ENCODE assay signal across 14 cellular contexts in genomic region chr14:101950516-101951215, GRCh38. TPM values are rescaled to one million over a fixed set of nuclear protein-coding genes. Genes with fewer than 3 reads are reported as not detected.
DNase-seq lines count a peak whose midpoint lies in the region; ATAC-seq and TF ChIP-seq lines count a peak whose summit lies in the region.
"Had no signal": no experiment of that assay in that cellular context is flagged by ENCODE, and none has a peak within 500 bp of the region (broad histone marks: within the 10 kb centered on the region; RNA-seq: fewer than 3 reads in every experiment).

No MANE protein-coding gene starts in this region.

- CTCF ChIA-PET in CD4-positive, alpha-beta memory T cell (lab: Charles Lee; ENCODE audit: partially characterized antibody), result interaction anchor here (0.9 to 2.5 kb wide), 3 partner anchors 10 to 363 kb away, joined by 3 to 8 read pairs (median 3); no protein-coding TSS in a partner anchor
- CTCF ChIA-PET in A673 (lab: Charles Lee), result no interaction called here

- H4K20me1 ChIP-seq in BLaER1 treated with 17β-estradiol and CSF1 and Interleukin-3, amounts not matched to agents 10 nM and 100 nM, result peaks cover 0 to 12% (median 0%) of the 10 kb centered on the region in 11 experiments; a peak in 2 of 22 replicates
- H4K20me1 ChIP-seq: BLaER1 had no signal

- POLR2A ChIA-PET in CD4-positive, alpha-beta memory T cell (lab: Charles Lee; ENCODE audit: partially characterized antibody), result interaction anchor here (4.2 kb wide), 1 partner anchor 15 kb away, joined by 32 read pairs; the partner anchor contains the start of gene DYNC1H1
- POLR2A ChIA-PET in activated naive CD8-positive, alpha-beta T cell treated with anti-CD3 and anti-CD28 coated beads, Interleukin-2, amount 10 ng/mL, durations not matched to agents 7 days and 5 days (lab: Charles Lee), result no interaction called here
- POLR2A ChIA-PET in A673 (lab: Charles Lee; ENCODE audit: low non-redundant PET), result no interaction called here

- intact Hi-C loops in CD4-positive, alpha-beta memory T cell (cut with micrococcal nuclease), result no loop called here
- intact Hi-C loops in A673 (cut with micrococcal nuclease; ENCODE audit: unreplicated experiment), result no loop called here

- H3K27me3 Mint-ChIP-seq in CD4-positive, alpha-beta memory T cell, result peaks cover 0 to 6% of the 10 kb centered on the region in 2 donors
- peaks cover 10% of the 10 kb centered on the region for H3K27me3 Mint-ChIP-seq in activated naive CD8-positive, alpha-beta T cell treated with anti-CD3 and anti-CD28 coated beads, Interleukin-2, amount 10 ng/mL, durations not matched to agents 7 days and 5 days
- H3K27me3 Mint-ChIP-seq in naive B cell, result peaks cover 4 to 13% (median 12%) of the 10 kb centered on the region in 3 donors

- peak overlapping the region in 5 of 11 experiments; percentile 96 to 99 (median 98); a peak in 6 of 22 replicates for H3K4me2 ChIP-seq in BLaER1 treated with 17β-estradiol and CSF1 and Interleukin-3, amounts not matched to agents 10 nM and 100 nM

- H3K4me1 Mint-ChIP-seq in CD4-positive, alpha-beta memory T cell, result peaks cover 6 to 31% (median 21%) of the 10 kb centered on the region in 4 donors
- peaks cover 12% of the 10 kb centered on the region for H3K4me1 Mint-ChIP-seq in activated naive CD8-positive, alpha-beta T cell treated with anti-CD3 and anti-CD28 coated beads, Interleukin-2, amount 10 ng/mL, durations not matched to agents 7 days and 5 days
- H3K4me1 Mint-ChIP-seq in naive B cell, result peaks cover 23 to 32% (median 27%) of the 10 kb centered on the region in 3 donors

- 0 out of 22 replicates have a peak, but pooled peaks cover 0 to under 1% (median 0%) of the 10 kb centered on the region in 11 experiments for H3K36me3 ChIP-seq in BLaER1 treated with 17β-estradiol and CSF1 and Interleukin-3, amounts not matched to agents 10 nM and 100 nM
- H3K36me3 ChIP-seq in CD4-positive, alpha-beta memory T cell (ENCODE audit: insufficient read depth, low read length), result no peaks in the 10 kb centered on the region
- H3K36me3 ChIP-seq in A673 (ENCODE audit: insufficient read depth, low read length, poor library complexity, severe bottlenecking), result no peaks in the 10 kb centered on the region
- H3K36me3 ChIP-seq: BLaER1, gastrocnemius medialis, HAP-1 had no signal

- no peak for ATAC-seq in activated naive CD8-positive, alpha-beta T cell treated with anti-CD3 and anti-CD28 coated beads, Interleukin-2, amount 10 ng/mL, durations not matched to agents 7 days and 5 days (ENCODE audit: low read depth)
- ATAC-seq in naive B cell (ENCODE audit: low read depth in 2 of 2), result no peak
- ATAC-seq in GM21423 (IDR thresholded peaks at IDR 0.05; ENCODE audit: unreplicated experiment), result no peak
- no peak for ATAC-seq in HG03159 (IDR thresholded peaks at IDR 0.05; ENCODE audit: unreplicated experiment)
- ATAC-seq: gastrocnemius medialis had no signal

- no peak for TF ChIP-seq CTCF in A673 (conservative IDR thresholded peaks at IDR 0.05; ENCODE audit: low read depth, low read length)

- H3K4me3 ChIP-seq in BLaER1 treated with 17β-estradiol and CSF1 and Interleukin-3, amounts not matched to agents 10 nM and 100 nM, result no peak overlapping the region
- H3K4me3 ChIP-seq in CD4-positive, alpha-beta memory T cell (ENCODE audit: low read length in 2 of 2), result no peak overlapping the region
- H3K4me3 ChIP-seq in A673 (ENCODE audit: low read depth, low read length, poor library complexity, severe bottlenecking), result no peak overlapping the region
- H3K4me3 ChIP-seq: BLaER1, gastrocnemius medialis, HAP-1, lung had no signal

- H3K27me3 ChIP-seq in BLaER1 treated with 17β-estradiol and CSF1 and Interleukin-3, amounts not matched to agents 10 nM and 100 nM, result peaks cover 0 to 7% (median 3%) of the 10 kb centered on the region in 11 experiments; a peak in 7 of 22 replicates
- H3K27me3 ChIP-seq in CD4-positive, alpha-beta memory T cell (ENCODE audit: insufficient read depth, low read length), result peaks cover 5% of the 10 kb centered on the region
- H3K27me3 ChIP-seq in A673 (replicated peaks; ENCODE audit: insufficient read depth, low read depth, low read length, poor library complexity), result no peaks in the 10 kb centered on the region
- H3K27me3 ChIP-seq: BLaER1, gastrocnemius medialis had no signal

- no peaks in the 10 kb centered on the region for H3K9me3 Mint-ChIP-seq in CD4-positive, alpha-beta memory T cell
- H3K9me3 Mint-ChIP-seq in activated naive CD8-positive, alpha-beta T cell treated with anti-CD3 and anti-CD28 coated beads, Interleukin-2, amount 10 ng/mL, durations not matched to agents 7 days and 5 days, result no peaks in the 10 kb centered on the region
- peaks cover 0 to 8% (median 0%) of the 10 kb centered on the region in 7 donors for H3K9me3 Mint-ChIP-seq in naive B cell

- peak overlapping the region in 8 of 11 experiments; percentile 1 to 100 (median 38); a peak in 9 of 22 replicates for H3K9ac ChIP-seq in BLaER1 treated with 17β-estradiol and CSF1 and Interleukin-3, amounts not matched to agents 10 nM and 100 nM
- H3K9ac ChIP-seq: BLaER1 had no signal

- H3K27ac Mint-ChIP-seq in CD4-positive, alpha-beta memory T cell, result peak overlapping the region in 3 of 7 donors; percentile 29 to 99 (median 80)
- peak overlapping the region; percentile 34 for H3K27ac Mint-ChIP-seq in activated naive CD8-positive, alpha-beta T cell treated with anti-CD3 and anti-CD28 coated beads, Interleukin-2, amount 10 ng/mL, durations not matched to agents 7 days and 5 days
- peak overlapping the region in 2 of 6 donors; percentile 54 to 76 for H3K27ac Mint-ChIP-seq in naive B cell

- no TSS peak for BruUV-seq in A673 (replicated peaks; lab: Mats Ljungman, UMichigan)

- peak overlapping the region in 6 of 8 donors; percentile 17 to 62 (median 54) for H3K4me3 Mint-ChIP-seq in CD4-positive, alpha-beta memory T cell
- peak overlapping the region; percentile 28 for H3K4me3 Mint-ChIP-seq in activated naive CD8-positive, alpha-beta T cell treated with anti-CD3 and anti-CD28 coated beads, Interleukin-2, amount 10 ng/mL, durations not matched to agents 7 days and 5 days
- peak overlapping the region in 7 of 8 donors; percentile 11 to 64 (median 41) for H3K4me3 Mint-ChIP-seq in naive B cell

- DNase-seq in CD4-positive, alpha-beta memory T cell, result no peak
- no peak for DNase-seq in activated naive CD8-positive, alpha-beta T cell treated with anti-CD3 and anti-CD28 coated beads, Interleukin-2, amount 10 ng/mL, durations not matched to agents 7 days and 5 days
- no peak for DNase-seq in naive B cell
- no peak for DNase-seq in A673 (ENCODE audit: low spot score)
- DNase-seq in NCI-H82 (lab: John Stamatoyannopoulos, UW), result no peak
- DNase-seq: activated gamma-delta T cell, caudate nucleus, gastrocnemius medialis had no signal

- H3K36me3 Mint-ChIP-seq in CD4-positive, alpha-beta memory T cell, result peaks cover 0 to 12% of the 10 kb centered on the region in 2 donors
- no peaks in the 10 kb centered on the region for H3K36me3 Mint-ChIP-seq in activated naive CD8-positive, alpha-beta T cell treated with anti-CD3 and anti-CD28 coated beads, Interleukin-2, amount 10 ng/mL, durations not matched to agents 7 days and 5 days
- no peaks in the 10 kb centered on the region for H3K36me3 Mint-ChIP-seq in naive B cell

- no peak overlapping the region; a peak in 1 of 22 replicates for H3K27ac ChIP-seq in BLaER1 treated with 17β-estradiol and CSF1 and Interleukin-3, amounts not matched to agents 10 nM and 100 nM
- no peak overlapping the region for H3K27ac ChIP-seq in CD4-positive, alpha-beta memory T cell (ENCODE audit: low read depth, low read length)
- H3K27ac ChIP-seq in A673 (ENCODE audit: low read depth, low read length, poor library complexity, severe bottlenecking), result no peak overlapping the region
- H3K27ac ChIP-seq: BLaER1, gastrocnemius medialis had no signal

- H3K4me1 ChIP-seq in BLaER1 treated with 17β-estradiol and CSF1 and Interleukin-3, amounts not matched to agents 10 nM and 100 nM, result peaks cover 23 to 34% (median 27%) of the 10 kb centered on the region in 10 experiments
- H3K4me1 ChIP-seq in CD4-positive, alpha-beta memory T cell (ENCODE audit: insufficient read depth, low read length), result peaks cover 13% of the 10 kb centered on the region
- no peaks in the 10 kb centered on the region for H3K4me1 ChIP-seq in A673 (ENCODE audit: insufficient read depth, low read length, poor library complexity, severe bottlenecking)

- no peaks in the 10 kb centered on the region for H3K9me3 ChIP-seq in BLaER1 treated with 17β-estradiol and CSF1 and Interleukin-3, amounts not matched to agents 10 nM and 100 nM (replicated peaks in 1 of 11)
- no peaks in the 10 kb centered on the region for H3K9me3 ChIP-seq in CD4-positive, alpha-beta memory T cell (ENCODE audit: control insufficient read depth in 1 of 2, low read length in 2 of 2)
- no peaks in the 10 kb centered on the region for H3K9me3 ChIP-seq in A673 (ENCODE audit: low read depth, low read length, poor library complexity, severe bottlenecking)
- H3K9me3 ChIP-seq: BLaER1, gastrocnemius medialis, HAP-1 had no signal

RNA-seq across cellular contexts. Expression of gene DYNC1H1, which starts 13.7 kb away (rescaled TPM):
- 100 to 1,000 TPM; 314 to 318 TPM for total RNA-seq in CD4-positive, alpha-beta memory T cell
- polyA plus RNA-seq in CD4-positive, alpha-beta memory T cell, result 10 to 100 TPM; 19.6 to 60.8 TPM
- 100 to 1,000 TPM; 287 to 316 TPM for total RNA-seq in activated naive CD8-positive, alpha-beta T cell treated with anti-CD3 and anti-CD28 coated beads, Interleukin-2, amount 10 ng/mL, durations not matched to agents 7 days and 5 days
- polyA plus RNA-seq in naive B cell (ENCODE audit: low read depth in 6 of 6), result 10 to 100 TPM in 5 of 6 donors, 1 to 10 TPM in 1; 7.4 to 40.9 (median 27.7) TPM
- 794 and 833 TPM in 2 replicates for total RNA-seq in A673 (2021)
